In genomic region chr12:14771651-14772137, GRCh38 we compare ENCODE assay signal across 8 cellular contexts. TPM values are rescaled to one million over a fixed set of nuclear protein-coding genes. Genes with fewer than 3 reads are reported as not detected.
A peak's percentile ranks its signal among the peaks of the same experiment; 100 is the strongest.
DNase-seq lines count a peak whose midpoint lies in the region; ATAC-seq and TF ChIP-seq lines count a peak whose summit lies in the region.

No MANE protein-coding gene starts in this region.

- DNase-seq in CD4-positive, CD25-positive, alpha-beta regulatory T cell, result peak; percentile 22 to 66 (median 63)
- peak; percentile 23 for DNase-seq in M059J (ENCODE audit: low read depth)
- DNase-seq in kidney epithelial cell (ENCODE audit: low read depth), result no peak
- no peak for DNase-seq in NCI-H2171 treated with DMSO at 0.1 percent for 48 hours (lab: John Stamatoyannopoulos, UW)

- H3K4me3 ChIP-seq in CD4-positive, CD25-positive, alpha-beta regulatory T cell (ENCODE audit: low read depth, low read length), result peak overlapping the region; percentile 97
- H3K4me3 ChIP-seq in kidney epithelial cell (ENCODE audit: low read depth, low read length), result peak overlapping the region; percentile 89

- H3K27ac ChIP-seq in CD4-positive, CD25-positive, alpha-beta regulatory T cell (ENCODE audit: insufficient read depth, low read length, poor library complexity, severe bottlenecking), result peak overlapping the region; percentile 100

- peaks cover 7% of the 10 kb centered on the region for H3K27me3 Mint-ChIP-seq in CD4-positive, CD25-positive, alpha-beta regulatory T cell
- H3K27me3 Mint-ChIP-seq in activated T-helper 17 cell treated with anti-CD3 and anti-CD28 coated beads, Interleukin-2, amount 50 U/mL, for 72 hours, result no peaks in the 10 kb centered on the region
- H3K27me3 Mint-ChIP-seq in stimulated activated naive CD8-positive, alpha-beta T cell treated with anti-CD3 and anti-CD28 coated beads, Interleukin-15, Interleukin-2, amounts not matched to agents 100 ng/mL and 50 ng/mL, for 24 hours, result no peaks in the 10 kb centered on the region

- H3K36me3 Mint-ChIP-seq in CD4-positive, CD25-positive, alpha-beta regulatory T cell, result peaks cover 13% of the 10 kb centered on the region
- peaks cover 69% of the 10 kb centered on the region for H3K36me3 Mint-ChIP-seq in activated T-helper 17 cell treated with anti-CD3 and anti-CD28 coated beads, Interleukin-2, amount 50 U/mL, for 72 hours (ENCODE audit: low read depth)
- H3K36me3 Mint-ChIP-seq in stimulated activated naive CD8-positive, alpha-beta T cell treated with anti-CD3 and anti-CD28 coated beads, Interleukin-15, Interleukin-2, amounts not matched to agents 100 ng/mL and 50 ng/mL, for 24 hours (ENCODE audit: low read depth), result peaks cover 39% of the 10 kb centered on the region

- H3K36me3 ChIP-seq in CD4-positive, CD25-positive, alpha-beta regulatory T cell (ENCODE audit: control insufficient read depth, insufficient read depth, low read length), result peaks cover 13% of the 10 kb centered on the region
- no peaks in the 10 kb centered on the region for H3K36me3 ChIP-seq in kidney epithelial cell (ENCODE audit: control insufficient read depth, insufficient read depth, low read length)

- H3K4me1 Mint-ChIP-seq in CD4-positive, CD25-positive, alpha-beta regulatory T cell, result peaks cover 31 to 77% (median 49%) of the 10 kb centered on the region in 4 donors
- H3K4me1 Mint-ChIP-seq in activated T-helper 17 cell treated with anti-CD3 and anti-CD28 coated beads, Interleukin-2, amount 50 U/mL, for 72 hours, result peaks cover 26% of the 10 kb centered on the region
- H3K4me1 Mint-ChIP-seq in stimulated activated naive CD8-positive, alpha-beta T cell treated with anti-CD3 and anti-CD28 coated beads, Interleukin-15, Interleukin-2, amounts not matched to agents 100 ng/mL and 50 ng/mL, for 24 hours (ENCODE audit: low read depth), result peaks cover 75% of the 10 kb centered on the region

- no peak for ATAC-seq in CD4-positive, CD25-positive, alpha-beta regulatory T cell (ENCODE audit: low read depth in 2 of 2)
- ATAC-seq in activated T-helper 17 cell treated with anti-CD3 and anti-CD28 coated beads, Interleukin-2, amount 50 U/mL, for 72 hours (replicated peaks), result no peak
- ATAC-seq in GM21619 (IDR thresholded peaks at IDR 0.05; ENCODE audit: unreplicated experiment) (no peak), HG02870 (IDR thresholded peaks at IDR 0.05; ENCODE audit: unreplicated experiment) (no peak)

- H3K27ac Mint-ChIP-seq in CD4-positive, CD25-positive, alpha-beta regulatory T cell, result peak overlapping the region; percentile 91 to 100 (median 91)
- peak overlapping the region; percentile 100 for H3K27ac Mint-ChIP-seq in activated T-helper 17 cell treated with anti-CD3 and anti-CD28 coated beads, Interleukin-2, amount 50 U/mL, for 72 hours
- H3K27ac Mint-ChIP-seq in stimulated activated naive CD8-positive, alpha-beta T cell treated with anti-CD3 and anti-CD28 coated beads, Interleukin-15, Interleukin-2, amounts not matched to agents 100 ng/mL and 50 ng/mL, for 24 hours, result peak overlapping the region; percentile 99

- no peaks in the 10 kb centered on the region for H3K27me3 ChIP-seq in CD4-positive, CD25-positive, alpha-beta regulatory T cell (ENCODE audit: control insufficient read depth, insufficient read depth, low read length)
- no peaks in the 10 kb centered on the region for H3K27me3 ChIP-seq in kidney epithelial cell (ENCODE audit: control insufficient read depth, insufficient read depth, low read length)

- H3K9me3 ChIP-seq in CD4-positive, CD25-positive, alpha-beta regulatory T cell (ENCODE audit: control insufficient read depth in 2 of 2, low read length in 2 of 2), result peaks cover 1 to 4% of the 10 kb centered on the region in 2 experiments

- TF ChIP-seq CTCF in kidney epithelial cell (IDR thresholded peaks at IDR 0.05; ENCODE audit: insufficient read depth, low read length, poor library complexity, severe bottlenecking), result no peak

- peaks cover 0 to 11% (median 6%) of the 10 kb centered on the region in 7 donors for H3K9me3 Mint-ChIP-seq in CD4-positive, CD25-positive, alpha-beta regulatory T cell
- no peaks in the 10 kb centered on the region for H3K9me3 Mint-ChIP-seq in activated T-helper 17 cell treated with anti-CD3 and anti-CD28 coated beads, Interleukin-2, amount 50 U/mL, for 72 hours
- no peaks in the 10 kb centered on the region for H3K9me3 Mint-ChIP-seq in stimulated activated naive CD8-positive, alpha-beta T cell treated with anti-CD3 and anti-CD28 coated beads, Interleukin-15, Interleukin-2, amounts not matched to agents 100 ng/mL and 50 ng/mL, for 24 hours

- H3K4me3 Mint-ChIP-seq in CD4-positive, CD25-positive, alpha-beta regulatory T cell, result peak overlapping the region; percentile 91 to 100 (median 98)
- peak overlapping the region; percentile 99 for H3K4me3 Mint-ChIP-seq in activated T-helper 17 cell treated with anti-CD3 and anti-CD28 coated beads, Interleukin-2, amount 50 U/mL, for 72 hours
- H3K4me3 Mint-ChIP-seq in stimulated activated naive CD8-positive, alpha-beta T cell treated with anti-CD3 and anti-CD28 coated beads, Interleukin-15, Interleukin-2, amounts not matched to agents 100 ng/mL and 50 ng/mL, for 24 hours, result peak overlapping the region; percentile 97

- H3K4me1 ChIP-seq in CD4-positive, CD25-positive, alpha-beta regulatory T cell (ENCODE audit: control insufficient read depth, insufficient read depth, low read length, poor library complexity, severe bottlenecking), result peaks cover 63% of the 10 kb centered on the region

RNA-seq across cellular contexts. Expression of gene WBP11, which starts 31.6 kb away (rescaled TPM):
- total RNA-seq in CD4-positive, CD25-positive, alpha-beta regulatory T cell, result 119 TPM
- 10 to 100 TPM; 50.7 to 61.0 (median 56.0) TPM for polyA plus RNA-seq in CD4-positive, CD25-positive, alpha-beta regulatory T cell
- 22.1 and 27.4 TPM in 2 replicates for total RNA-seq in M059J (2014; rRNA removed; shearing (Covaris generic))
- 100 to 1,000 TPM in 1 of 2 donors, 10 to 100 TPM in 1; 87.5 to 102 TPM for total RNA-seq in activated T-helper 17 cell treated with anti-CD3 and anti-CD28 coated beads, Interleukin-2, amount 50 U/mL, for 72 hours
- 21.7 and 31.4 TPM in 2 replicates for total RNA-seq in kidney epithelial cell

RNA-seq across cellular contexts. Expression of gene C12orf60, which starts 31.8 kb away (rescaled TPM):
- total RNA-seq in CD4-positive, CD25-positive, alpha-beta regulatory T cell, result 0.54 TPM
- 1 to 10 TPM; 1.4 to 2.8 (median 1.7) TPM for polyA plus RNA-seq in CD4-positive, CD25-positive, alpha-beta regulatory T cell
- total RNA-seq in M059J (2014; rRNA removed; shearing (Covaris generic)), result 0.69 and 2.0 TPM in 2 replicates
- 1 to 10 TPM; 2.6 to 3.7 TPM for total RNA-seq in activated T-helper 17 cell treated with anti-CD3 and anti-CD28 coated beads, Interleukin-2, amount 50 U/mL, for 72 hours
- total RNA-seq in kidney epithelial cell, result 4.7 and 4.9 TPM in 2 replicates

RNA-seq across cellular contexts. Expression of gene SMCO3, which starts 42.3 kb away (rescaled TPM):
- not detected for total RNA-seq in CD4-positive, CD25-positive, alpha-beta regulatory T cell
- under 1 TPM in 2 of 4 donors, not detected in 2; 0.08 to 0.09 TPM for polyA plus RNA-seq in CD4-positive, CD25-positive, alpha-beta regulatory T cell
- total RNA-seq in M059J (2014; rRNA removed; shearing (Covaris generic)), result not detected in 2 replicates
- total RNA-seq in activated T-helper 17 cell treated with anti-CD3 and anti-CD28 coated beads, Interleukin-2, amount 50 U/mL, for 72 hours, result not detected
- total RNA-seq in kidney epithelial cell, result not detected in 2 replicates

Comparison
In these comparisons a context has a peak if more than half of its experiments do, and no peak if none do; other contexts are left out.
1. DNase-seq: peak in CD4-positive, CD25-positive, alpha-beta regulatory T cell (3 of 3) and M059J (single experiment); none in kidney epithelial cell (single experiment) and NCI-H2171 treated with DMSO at 0.1 percent for 48 hours (single experiment).
2. Peak in every context shown above with its lines, with median percentiles within 50 percentile points of each other: H3K27ac Mint-ChIP-seq and H3K4me3 Mint-ChIP-seq.